16 cellular contexts compared by ENCODE assay signal in genomic region chr3:24952388-24952787, GRCh38.
DNase-seq lines count a peak whose midpoint lies in the region; ATAC-seq and TF ChIP-seq lines count a peak whose summit lies in the region.
"Had no signal": no experiment of that assay in that cellular context is flagged by ENCODE, and none has a peak within 500 bp of the region (broad histone marks: within the 10 kb centered on the region; RNA-seq: fewer than 3 reads in every experiment).

No MANE protein-coding gene starts in this region.

- POLR2A ChIA-PET in WTC11 (lab: Charles Lee), result no interaction called here

- H3K27me3 Mint-ChIP-seq in WTC11 (ENCODE audit: low read depth), result peaks cover 100% of the 10 kb centered on the region
- H3K27me3 Mint-ChIP-seq: CD4-positive, CD25-positive, alpha-beta regulatory T cell had no signal

- no peak overlapping the region for H3K4ac ChIP-seq in mesendoderm (ENCODE audit: low read depth, low read length)

- H3K4me2 ChIP-seq in mesendoderm (ENCODE audit: low read length), result no peak overlapping the region
- no peak overlapping the region for H3K4me2 ChIP-seq in hepatocyte

- H3K4me1 Mint-ChIP-seq in WTC11, result peaks cover 5% of the 10 kb centered on the region
- H3K4me1 Mint-ChIP-seq: CD4-positive, CD25-positive, alpha-beta regulatory T cell had no signal

- H3K79me2 ChIP-seq in mesendoderm (ENCODE audit: control insufficient read depth, insufficient read depth, low read length), result no peaks in the 10 kb centered on the region
- H3K79me2 ChIP-seq in hepatocyte, result no peaks in the 10 kb centered on the region

- no CpG with 5 or more reads among the region's 6 CpGs for WGBS in mesendoderm (ENCODE audit: extremely low coverage, insufficient coverage, low lambda C conversion rate)
- WGBS in hepatocyte (ENCODE audit: low lambda C conversion rate, missing lambda C conversion rate), result 56% methylated on average over 6 of the region's 6 CpGs

- ATAC-seq in WTC11, result peak; percentile 98
- no peak for ATAC-seq in GM19455 (IDR thresholded peaks at IDR 0.05; ENCODE audit: unreplicated experiment)
- no peak for ATAC-seq in GM18519 (IDR thresholded peaks at IDR 0.05; ENCODE audit: low FRiP score, unreplicated experiment)
- ATAC-seq: PC-3 had no signal

- no peaks in the 10 kb centered on the region for H3K9me3 ChIP-seq in hepatocyte (ENCODE audit: low read depth)
- H3K9me3 ChIP-seq: SJSA1 had no signal

- H3K27me3 ChIP-seq in H7 (ENCODE audit: control insufficient read depth, insufficient read depth, low read length) (peaks cover 80% of the 10 kb centered on the region), mesendoderm (ENCODE audit: insufficient read depth, low read length, poor library complexity) (peaks cover 20% of the 10 kb centered on the region), hepatocyte (no peaks in the 10 kb centered on the region)
- H3K27me3 ChIP-seq: SJSA1 had no signal

- no peak overlapping the region for H4K8ac ChIP-seq in mesendoderm (ENCODE audit: low read depth, low read length)

- H3K4me3 Mint-ChIP-seq in WTC11, result no peak overlapping the region
- H3K4me3 Mint-ChIP-seq: CD4-positive, CD25-positive, alpha-beta regulatory T cell had no signal

- H3K9ac ChIP-seq in mesendoderm (ENCODE audit: low read length), result no peak overlapping the region

- H3K4me3 ChIP-seq in H7 (ENCODE audit: insufficient read depth, low read depth, low read length) (no peak overlapping the region), mesendoderm (ENCODE audit: low read length) (no peak overlapping the region), hepatocyte (no peak overlapping the region)
- H3K4me3 ChIP-seq: SJSA1 had no signal

- H3K4me1 ChIP-seq in mesendoderm (ENCODE audit: control insufficient read depth, low read depth, low read length), result no peaks in the 10 kb centered on the region
- H3K4me1 ChIP-seq in hepatocyte (ENCODE audit: insufficient read depth), result peaks cover 4% of the 10 kb centered on the region
- H3K4me1 ChIP-seq: SJSA1 had no signal

- H3K9me2 ChIP-seq in hepatocyte (replicated peaks; ENCODE audit: insufficient read depth), result no peaks in the 10 kb centered on the region

- CTCF ChIA-PET in WTC11 (lab: Charles Lee), result no interaction called here

- H3K56ac ChIP-seq in mesendoderm (ENCODE audit: low read length), result no peak overlapping the region

- no peak overlapping the region for H2AFZ ChIP-seq in hepatocyte

- no peak overlapping the region for H2BK120ac ChIP-seq in mesendoderm (ENCODE audit: low read depth, low read length)

- no peaks in the 10 kb centered on the region for H3K9me3 Mint-ChIP-seq in WTC11

- no peaks in the 10 kb centered on the region for H4K20me1 ChIP-seq in hepatocyte (ENCODE audit: insufficient read depth, poor library complexity, severe bottlenecking)

- H3K18ac ChIP-seq in mesendoderm (ENCODE audit: low read length), result no peak overlapping the region

- no peak overlapping the region for H4K5ac ChIP-seq in mesendoderm (ENCODE audit: low read length)

- no peak overlapping the region for H2BK15ac ChIP-seq in mesendoderm (replicated peaks; ENCODE audit: low read depth)

- no peak overlapping the region for H2AK5ac ChIP-seq in mesendoderm (ENCODE audit: low read length)

- H3K27ac ChIP-seq in mesendoderm (ENCODE audit: low read depth, low read length) (no peak overlapping the region), hepatocyte (no peak overlapping the region)
- H3K27ac ChIP-seq: SJSA1 had no signal

- no peaks in the 10 kb centered on the region for H3K36me3 Mint-ChIP-seq in WTC11
- H3K36me3 Mint-ChIP-seq: CD4-positive, CD25-positive, alpha-beta regulatory T cell had no signal

- no peaks in the 10 kb centered on the region for H3K36me3 ChIP-seq in H7 (replicated peaks; ENCODE audit: control insufficient read depth, insufficient read depth, low read length)
- no peaks in the 10 kb centered on the region for H3K36me3 ChIP-seq in mesendoderm (ENCODE audit: control insufficient read depth, insufficient read depth, low read length)
- no peaks in the 10 kb centered on the region for H3K36me3 ChIP-seq in hepatocyte (replicated peaks; ENCODE audit: insufficient read depth, low read depth)
- H3K36me3 ChIP-seq: SJSA1 had no signal

- peak; percentile 36 for DNase-seq in H7
- DNase-seq in NCI-H1417 (lab: John Stamatoyannopoulos, UW), result peak in 2 of 3 experiments; percentile 64 to 90
- DNase-seq in WTC11 (ENCODE audit: low spot score), result peak; percentile 34
- peak; percentile 42 for DNase-seq in mesendoderm
- no peak for DNase-seq in hepatocyte (ENCODE audit: low spot score)
- DNase-seq: ACHN; Calu3; CD4-positive, CD25-positive, alpha-beta regulatory T cell; DMS79; GOT3; KBM-7; PC-3; SW 1271 had no signal

- no peak overlapping the region for H3K23ac ChIP-seq in mesendoderm (ENCODE audit: low read length)

- no peak overlapping the region for H3K27ac Mint-ChIP-seq in WTC11
- H3K27ac Mint-ChIP-seq: CD4-positive, CD25-positive, alpha-beta regulatory T cell had no signal

- H3K79me1 ChIP-seq in mesendoderm (ENCODE audit: low read length), result no peaks in the 10 kb centered on the region

- no peak for TF ChIP-seq CTCF in WTC11 (IDR thresholded peaks at IDR 0.05)
- no peak for TF ChIP-seq CTCF in hepatocyte (IDR thresholded peaks at IDR 0.05; ENCODE audit: poor library complexity)

- no peak overlapping the region for H2BK5ac ChIP-seq in mesendoderm (ENCODE audit: low read length)

TF ChIP-seq in WTC11, 78 proteins besides CTCF, POLR2A, EP300 and RAD21 (continues in another document):
- TF ChIP-seq ESRRA (CRISPR knock-in tag; IDR thresholded peaks at IDR 0.05; ENCODE audit: borderline replicate concordance) (no peak), TEAD4 (CRISPR knock-in tag; IDR thresholded peaks at IDR 0.05) (no peak), ZNF532 (CRISPR knock-in tag; IDR thresholded peaks at IDR 0.05; ENCODE audit: borderline replicate concordance) (no peak), PRDM15 (CRISPR knock-in tag; IDR thresholded peaks at IDR 0.05) (no peak), NFE2L1 (CRISPR knock-in tag; IDR thresholded peaks at IDR 0.05) (peak; percentile 53; the same call in 1 of the 2 replicates)
